Comparison of ENCODE assay signal across 21 cellular contexts in genomic region chr13:34086281-34086680, GRCh38.
DNase-seq lines count a peak whose midpoint lies in the region; ATAC-seq lines count a peak whose summit lies in the region.
"Had no signal": no experiment of that assay in that cellular context is flagged by ENCODE, and none has a peak within 500 bp of the region (broad histone marks: within the 10 kb centered on the region; RNA-seq: fewer than 3 reads in every experiment).

No MANE protein-coding gene starts in this region.

- ATAC-seq in GM18511 (IDR thresholded peaks at IDR 0.05; ENCODE audit: unreplicated experiment) (peak; percentile 79), GM19468 (IDR thresholded peaks at IDR 0.05; ENCODE audit: extremely low read depth, unreplicated experiment) (peak; percentile 77), HG02852 (IDR thresholded peaks at IDR 0.05; ENCODE audit: unreplicated experiment) (peak; percentile 85), HG03565 (IDR thresholded peaks at IDR 0.05; ENCODE audit: unreplicated experiment) (peak; percentile 70), GM21381 (IDR thresholded peaks at IDR 0.05; ENCODE audit: unreplicated experiment) (no peak)
- ATAC-seq: gastrocnemius medialis; psoas muscle; stimulated activated effector memory CD8-positive, alpha-beta T cell treated with anti-CD3 and anti-CD28 coated beads, Interleukin-12 subunit alpha, Interleukin-12 subunit beta, amount 100 ng/mL, for 72 hours; WTC11 had no signal

- DNase-seq in D341Med (ENCODE audit: low spot score) (no peak), globus pallidus (ENCODE audit: low spot score) (no peak)
- no peak for DNase-seq in activated CD4-positive, alpha-beta T cell treated with anti-CD3 and anti-CD28 coated beads, Interleukin-2, amount 50 U/mL, for 1 hour
- DNase-seq: activated CD8-positive, alpha-beta memory T cell treated with anti-CD3 and anti-CD28 coated beads for 24 hours; Caco-2; gastrocnemius medialis; GOT3; midbrain; NCI-H1092 treated with DMSO at 0.1 percent for 48 hours; NCI-H524; psoas muscle; Right ventricle myocardium superior; T-helper 2 cell; thyroid gland had no signal
